ENCODE assay signal across 10 cellular contexts in the genomic region with DNA sequence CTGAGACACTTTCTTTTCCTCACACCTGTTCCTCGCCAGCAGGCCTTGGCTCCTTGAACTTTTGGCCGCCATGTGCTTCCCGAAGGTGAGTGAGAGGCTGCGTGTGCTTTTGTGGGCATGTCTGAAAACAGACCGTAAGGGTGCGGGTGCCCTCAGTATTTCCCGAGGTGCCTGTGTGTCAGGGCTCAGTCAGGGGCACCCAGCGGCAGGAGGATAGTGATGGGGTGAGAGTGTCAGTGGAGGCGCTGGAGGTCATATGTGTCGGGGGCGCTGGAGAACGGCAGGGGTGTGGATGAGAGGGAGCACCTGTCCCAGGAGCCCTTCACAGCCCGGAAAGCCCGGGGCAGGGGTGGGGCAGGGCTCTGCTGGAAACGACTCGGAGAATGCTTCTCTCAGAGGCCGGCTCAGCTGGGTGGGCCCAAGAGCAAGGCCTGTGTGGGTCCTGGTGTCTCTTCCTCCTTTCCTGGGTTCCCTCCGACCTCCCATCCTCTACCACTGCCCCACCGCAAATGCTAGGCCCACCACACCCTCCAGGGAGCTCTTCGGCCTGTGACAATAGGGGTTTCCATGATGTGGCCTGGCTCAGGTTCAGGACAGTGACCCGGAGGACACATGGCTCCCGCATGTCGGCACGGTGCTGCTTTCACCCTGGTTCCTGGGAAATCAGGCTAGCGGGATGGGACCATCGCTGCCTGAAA. TPM values are rescaled to one million over a fixed set of nuclear protein-coding genes. Genes with fewer than 3 reads are reported as not detected.
A peak's percentile ranks its signal among the peaks of the same experiment; 100 is the strongest.
DNase-seq lines count a peak whose midpoint lies in the region; ATAC-seq, FAIRE-seq and TF ChIP-seq lines count a peak whose summit lies in the region.
"Had no signal": no experiment of that assay in that cellular context is flagged by ENCODE, and none has a peak within 500 bp of the region (broad histone marks: within the 10 kb centered on the region; RNA-seq: fewer than 3 reads in every experiment).

No MANE protein-coding gene starts in this region.

- H3K4me2 ChIP-seq in HepG2 (ENCODE audit: low read depth, low read length) (peak overlapping the region; percentile 94), PC-9 (no peak overlapping the region)

- in situ Hi-C loops in HepG2 (cut with HindIII; ENCODE audit: extremely low pct_ligation_motif_present, low pct_unique_long_range_greater_than_20kb): no loop called here

- TF ChIP-seq POLR2A in HepG2 (IDR thresholded peaks at IDR 0.05; ENCODE audit: insufficient read depth in 1 of 2, low read depth in 2 of 2, low read length in 2 of 2) (no peak), suprapubic skin (IDR thresholded peaks at IDR 0.05) (no peak)

- H3K9me3 ChIP-seq in HepG2 (ENCODE audit: low read length) (no peaks in the 10 kb centered on the region), suprapubic skin (no peaks in the 10 kb centered on the region), PC-9 (ENCODE audit: insufficient read depth, low read depth) (no peaks in the 10 kb centered on the region)

- no peak for FAIRE-seq in HepG2 (lab: Jason Lieb, UNC)
- FAIRE-seq: A204.1 had no signal

- H3K27ac ChIP-seq in HepG2 (ENCODE audit: extremely low read length, insufficient read depth, low read length): peak overlapping the region; percentile 82
- H3K27ac ChIP-seq in suprapubic skin: peak overlapping the region; percentile 41
- no peak overlapping the region for H3K27ac ChIP-seq in PC-9

- no peaks in the 10 kb centered on the region for H3F3A ChIP-seq in PC-9 (ENCODE audit: insufficient read depth, low read depth)

- no peak for TF ChIP-seq RAD21 in HepG2 (CRISPR knock-in tag; IDR thresholded peaks at IDR 0.05)

- ATAC-seq in HepG2: peak; percentile 58
- ATAC-seq in HG03354 (IDR thresholded peaks at IDR 0.05; ENCODE audit: poor library complexity, severe bottlenecking, unreplicated experiment): no peak

- H3K36me3 ChIP-seq in HepG2 (replicated peaks in 1 of 2; ENCODE audit: control insufficient read depth in 1 of 2, insufficient read depth in 2 of 2, low read length in 2 of 2) (peaks cover 9 to 16% of the 10 kb centered on the region in 2 experiments; a peak in 2 of 5 replicates), suprapubic skin (no peaks in the 10 kb centered on the region), PC-9 (ENCODE audit: low read depth) (no peaks in the 10 kb centered on the region)

- H3K4me1 ChIP-seq in HepG2 (ENCODE audit: insufficient read depth, low read length) (peaks cover 30% of the 10 kb centered on the region), suprapubic skin (peaks cover 35% of the 10 kb centered on the region), PC-9 (replicated peaks; ENCODE audit: insufficient read depth) (peaks cover 12% of the 10 kb centered on the region)

- POLR2A ChIA-PET in HepG2 (lab: Yijun Ruan, JAX) (interaction anchor here (0.6 to 4.9 kb wide), 20 partner anchors 9 to 126 kb away, joined by 3 to 38 read pairs (median 6); partner anchors contain the start of genes HCFC1R1, THOC6, TNFRSF12A and ZNF205), PC-9 (lab: Charles Lee; ENCODE audit: unreplicated experiment) (no interaction called here)

- no peak for TF ChIP-seq EP300 in HepG2 (IDR thresholded peaks at IDR 0.05; ENCODE audit: low read depth in 2 of 2, low read length in 2 of 2)
- TF ChIP-seq EP300 in HepG2 (CRISPR knock-in tag; IDR thresholded peaks at IDR 0.05; ENCODE audit: borderline replicate concordance): no peak
- no peak for TF ChIP-seq EP300 in suprapubic skin (IDR thresholded peaks at IDR 0.05)

- DNase-seq in T-helper 1 cell (no peak), HepG2 (ENCODE audit: low spot score) (no peak), suprapubic skin (ENCODE audit: low spot score in 2 of 2) (no peak), PC-9 (no peak), NCI-H146 treated with DMSO at 0.1 percent for 48 hours (lab: John Stamatoyannopoulos, UW; ENCODE audit: unreplicated experiment) (no peak)
- peak; percentile 42 for DNase-seq in activated naive CD8-positive, alpha-beta T cell treated with anti-CD3 and anti-CD28 coated beads for 36 hours
- DNase-seq: activated B cell treated with CpG ODN at 0.5 μM for 24 hours had no signal

- no peak overlapping the region for H2AFZ ChIP-seq in HepG2 (ENCODE audit: low read length)
- H2AFZ ChIP-seq in PC-9: no peak overlapping the region

- CTCF ChIA-PET in HepG2 (lab: Yijun Ruan, JAX; ENCODE audit: low intra/inter-chr PET ratio, low total read pairs): no interaction called here
- CTCF ChIA-PET in PC-9 (lab: Charles Lee): no interaction called here

- no peaks in the 10 kb centered on the region for H3K27me3 Mint-ChIP-seq in T-helper 1 cell treated with Interleukin-12 subunit alpha and Interleukin-12 subunit beta and Interleukin-4 antibody, amounts not matched to agents 30 μg/mL and 1 μg/mL, for 36 hours (ENCODE audit: low read depth)
- no peaks in the 10 kb centered on the region for H3K27me3 Mint-ChIP-seq in activated naive CD8-positive, alpha-beta T cell treated with anti-CD3 and anti-CD28 coated beads for 36 hours
- H3K27me3 Mint-ChIP-seq: activated B cell treated with CpG ODN at 0.5 μM for 24 hours had no signal

- peak overlapping the region; percentile 100 for H3K4me3 Mint-ChIP-seq in T-helper 1 cell treated with Interleukin-12 subunit alpha and Interleukin-12 subunit beta and Interleukin-4 antibody, amounts not matched to agents 30 μg/mL and 1 μg/mL, for 36 hours
- H3K4me3 Mint-ChIP-seq in activated naive CD8-positive, alpha-beta T cell treated with anti-CD3 and anti-CD28 coated beads for 36 hours: peak overlapping the region; percentile 100
- H3K4me3 Mint-ChIP-seq: activated B cell treated with CpG ODN at 0.5 μM for 24 hours had no signal

- intact Hi-C loops in HepG2 (cut with micrococcal nuclease; ENCODE audit: unreplicated experiment): no loop called here
- intact Hi-C loops in PC-9 (cut with micrococcal nuclease; ENCODE audit: unreplicated experiment): no loop called here

- H3K9me3 Mint-ChIP-seq in T-helper 1 cell treated with Interleukin-12 subunit alpha and Interleukin-12 subunit beta and Interleukin-4 antibody, amounts not matched to agents 30 μg/mL and 1 μg/mL, for 36 hours: peaks cover 13% of the 10 kb centered on the region
- H3K9me3 Mint-ChIP-seq in activated naive CD8-positive, alpha-beta T cell treated with anti-CD3 and anti-CD28 coated beads for 36 hours: no peaks in the 10 kb centered on the region
- H3K9me3 Mint-ChIP-seq: activated B cell treated with CpG ODN at 0.5 μM for 24 hours had no signal

- under 1% methylated on average over 14 of the region's 26 CpGs for whole genome bisulfite sequencing in HepG2 (ENCODE audit: low lambda C conversion rate)
- 53% methylated on average over 15 of the region's 26 CpGs for WGBS in suprapubic skin

- H3K4me3 ChIP-seq in HepG2 (replicated peaks in 1 of 3; ENCODE audit: insufficient read depth in 1 of 3, low read depth in 2 of 3, low read length in 3 of 3): peak overlapping the region; percentile 57 to 90 (median 71)
- peak overlapping the region; percentile 40 for H3K4me3 ChIP-seq in suprapubic skin
- H3K4me3 ChIP-seq in PC-9: no peak overlapping the region

- TF ChIP-seq CTCF in HepG2 (CRISPR knock-in tag; IDR thresholded peaks at IDR 0.05) (no peak), suprapubic skin (IDR thresholded peaks at IDR 0.05) (no peak), PC-9 (conservative IDR thresholded peaks at IDR 0.05) (no peak)

- H3K36me3 Mint-ChIP-seq in T-helper 1 cell treated with Interleukin-12 subunit alpha and Interleukin-12 subunit beta and Interleukin-4 antibody, amounts not matched to agents 30 μg/mL and 1 μg/mL, for 36 hours (ENCODE audit: low read depth): peaks cover 68% of the 10 kb centered on the region
- H3K36me3 Mint-ChIP-seq in activated naive CD8-positive, alpha-beta T cell treated with anti-CD3 and anti-CD28 coated beads for 36 hours: peaks cover 49% of the 10 kb centered on the region

- BruUV-seq in HepG2 (replicated peaks; lab: Mats Ljungman, UMichigan): TSS peak; percentile 69
- BruUV-seq in PC-9 (replicated peaks; lab: Mats Ljungman, UMichigan): no TSS peak

- H3K9ac ChIP-seq in HepG2 (ENCODE audit: insufficient read depth, low read depth, low read length): peak overlapping the region; percentile 96

- H3K27me3 ChIP-seq in HepG2 (ENCODE audit: control insufficient read depth in 1 of 2, insufficient read depth in 2 of 2, low read length in 2 of 2) (no peaks in the 10 kb centered on the region; a peak in 2 of 5 replicates), suprapubic skin (no peaks in the 10 kb centered on the region), PC-9 (ENCODE audit: insufficient read depth, low read depth) (no peaks in the 10 kb centered on the region)

- peaks cover 54% of the 10 kb centered on the region for H3K4me1 Mint-ChIP-seq in T-helper 1 cell treated with Interleukin-12 subunit alpha and Interleukin-12 subunit beta and Interleukin-4 antibody, amounts not matched to agents 30 μg/mL and 1 μg/mL, for 36 hours (ENCODE audit: low read depth)
- H3K4me1 Mint-ChIP-seq in activated naive CD8-positive, alpha-beta T cell treated with anti-CD3 and anti-CD28 coated beads for 36 hours: peaks cover 40% of the 10 kb centered on the region

- peak overlapping the region; percentile 98 for H3K27ac Mint-ChIP-seq in T-helper 1 cell treated with Interleukin-12 subunit alpha and Interleukin-12 subunit beta and Interleukin-4 antibody, amounts not matched to agents 30 μg/mL and 1 μg/mL, for 36 hours
- H3K27ac Mint-ChIP-seq in activated naive CD8-positive, alpha-beta T cell treated with anti-CD3 and anti-CD28 coated beads for 36 hours: peak overlapping the region; percentile 100
- H3K27ac Mint-ChIP-seq: activated B cell treated with CpG ODN at 0.5 μM for 24 hours had no signal

- H3K79me2 ChIP-seq in HepG2 (ENCODE audit: insufficient read depth, low read length) (peaks cover 17% of the 10 kb centered on the region), PC-9 (ENCODE audit: low read depth) (no peaks in the 10 kb centered on the region)

- H3K9me2 ChIP-seq in PC-9 (ENCODE audit: insufficient read depth): no peaks in the 10 kb centered on the region

- H4K20me1 ChIP-seq in HepG2 (ENCODE audit: insufficient read depth, low read length): no peaks in the 10 kb centered on the region
- no peaks in the 10 kb centered on the region for H4K20me1 ChIP-seq in PC-9 (ENCODE audit: insufficient read depth)

RNA-seq across cellular contexts. Expression of gene IL32, which starts 0.5 kb away (rescaled TPM):
- 1,000 to 10,000 TPM; 1,056 to 1,060 TPM for total RNA-seq in activated naive CD8-positive, alpha-beta T cell treated with anti-CD3 and anti-CD28 coated beads for 36 hours
- total RNA-seq in HepG2 (2016; rRNA removed; fragmentation: Illumina TruSeq; extraction: Trizol): 115 and 127 TPM in 2 replicates
- 34.9 and 36.3 TPM in 2 replicates for total RNA-seq in HepG2 (2016; cell fraction: cytosol; rRNA removed; fragmentation: Illumina TruSeq; extraction: Trizol; ENCODE audit: low read depth)
- 122 and 128 TPM in 2 replicates for total RNA-seq in HepG2 (2016; cell fraction: insoluble cytoplasmic fraction; rRNA removed; fragmentation: Illumina TruSeq; extraction: Trizol)
- total RNA-seq in HepG2 (2016; cell fraction: membrane; rRNA removed; fragmentation: Illumina TruSeq; extraction: Trizol): 38.8 and 44.9 TPM in 2 replicates
- 61.4 and 65.7 TPM in 2 replicates for total RNA-seq in HepG2 (2016; cell fraction: nucleus; rRNA removed; fragmentation: Illumina TruSeq; extraction: Trizol)
- 165 and 258 TPM in 2 replicates for polyA plus RNA-seq in HepG2 (2011; rRNA removed)
- 234 and 307 TPM in 2 replicates for polyA plus RNA-seq in HepG2 (2011; cell fraction: cytosol; rRNA removed)
- polyA plus RNA-seq in HepG2 (2011; cell fraction: nucleus; rRNA removed): 204 and 358 TPM in 2 replicates
- polyA plus RNA-seq in HepG2 (2012): 293 and 476 TPM in 2 replicates
- 97.2 and 118 TPM in 2 replicates for polyA plus RNA-seq in HepG2 (2016; cell fraction: cytosol; fragmentation: Illumina TruSeq; extraction: Trizol; ENCODE audit: low read depth)
- polyA plus RNA-seq in HepG2 (2016; cell fraction: insoluble cytoplasmic fraction; fragmentation: Illumina TruSeq; extraction: Trizol; ENCODE audit: low read depth): 284 and 327 TPM in 2 replicates
- 84.7 and 107 TPM in 2 replicates for polyA plus RNA-seq in HepG2 (2016; cell fraction: membrane; fragmentation: Illumina TruSeq; extraction: Trizol; ENCODE audit: low read depth)
- 211 and 224 TPM in 2 replicates for polyA plus RNA-seq in HepG2 (2016; cell fraction: nucleus; fragmentation: Illumina TruSeq; extraction: Trizol; ENCODE audit: insufficient read depth, low read depth)
- 6.3 and 96.8 TPM in 2 replicates for polyA minus RNA-seq in HepG2 (2011; rRNA and poly(A)+ RNA removed; ENCODE audit: low replicate concordance)
- polyA minus RNA-seq in HepG2 (2011; cell fraction: cytosol; rRNA and poly(A)+ RNA removed): 73.6 and 109 TPM in 2 replicates
- polyA minus RNA-seq in HepG2 (2011; cell fraction: nucleus; rRNA and poly(A)+ RNA removed): 73.1 and 123 TPM in 2 replicates
- 10 to 100 TPM in 1 of 4 donors, 1 to 10 TPM in 3; 2.6 to 11.9 (median 6.1) TPM for total RNA-seq in suprapubic skin
- total RNA-seq in PC-9 (2021): 1.5 and 2.2 TPM in 2 replicates

RNA-seq across cellular contexts. Expression of gene MMP25, which starts 19.5 kb away (rescaled TPM):
- 1 to 10 TPM in 1 of 2 experiments, under 1 TPM in 1; 0.99 to 1.6 TPM for total RNA-seq in activated naive CD8-positive, alpha-beta T cell treated with anti-CD3 and anti-CD28 coated beads for 36 hours
- total RNA-seq in HepG2 (2016; rRNA removed; fragmentation: Illumina TruSeq; extraction: Trizol) (0.04 TPM in 1 of 2 replicates, not detected in the other), suprapubic skin (under 1 TPM in 3 of 4 donors, not detected in 1; 0.51 to 0.87 (median 0.83) TPM), PC-9 (2021) (0.28 and 0.83 TPM in 2 replicates)
- 0.18 TPM in 1 of 2 replicates, not detected in the other for total RNA-seq in HepG2 (2016; cell fraction: cytosol; rRNA removed; fragmentation: Illumina TruSeq; extraction: Trizol; ENCODE audit: low read depth)
- 0.02 TPM in 1 of 2 replicates, not detected in the other for total RNA-seq in HepG2 (2016; cell fraction: insoluble cytoplasmic fraction; rRNA removed; fragmentation: Illumina TruSeq; extraction: Trizol)
- total RNA-seq in HepG2 (2016; cell fraction: membrane; rRNA removed; fragmentation: Illumina TruSeq; extraction: Trizol): 0.15 and 0.17 TPM in 2 replicates
- total RNA-seq in HepG2 (2016; cell fraction: nucleus; rRNA removed; fragmentation: Illumina TruSeq; extraction: Trizol): not detected in 2 replicates
- polyA plus RNA-seq in HepG2 (2011; rRNA removed): 0.07 and 0.08 TPM in 2 replicates
- 0.04 TPM in 1 of 2 replicates, not detected in the other for polyA plus RNA-seq in HepG2 (2011; cell fraction: cytosol; rRNA removed)
- polyA plus RNA-seq in HepG2 (2011; cell fraction: nucleus; rRNA removed): 0.14 and 0.21 TPM in 2 replicates
- polyA plus RNA-seq in HepG2 (2012): 0.09 and 0.27 TPM in 2 replicates
- not detected in 2 replicates for polyA plus RNA-seq in HepG2 (2016; cell fraction: cytosol; fragmentation: Illumina TruSeq; extraction: Trizol; ENCODE audit: low read depth)
- not detected in 2 replicates for polyA plus RNA-seq in HepG2 (2016; cell fraction: insoluble cytoplasmic fraction; fragmentation: Illumina TruSeq; extraction: Trizol; ENCODE audit: low read depth)
- not detected in 2 replicates for polyA plus RNA-seq in HepG2 (2016; cell fraction: membrane; fragmentation: Illumina TruSeq; extraction: Trizol; ENCODE audit: low read depth)
- polyA plus RNA-seq in HepG2 (2016; cell fraction: nucleus; fragmentation: Illumina TruSeq; extraction: Trizol; ENCODE audit: insufficient read depth, low read depth): not detected in 2 replicates
- 0.12 and 0.19 TPM in 2 replicates for polyA minus RNA-seq in HepG2 (2011; rRNA and poly(A)+ RNA removed; ENCODE audit: low replicate concordance)
- polyA minus RNA-seq in HepG2 (2011; cell fraction: cytosol; rRNA and poly(A)+ RNA removed): not detected in 2 replicates
- polyA minus RNA-seq in HepG2 (2011; cell fraction: nucleus; rRNA and poly(A)+ RNA removed): 0.12 and 0.13 TPM in 2 replicates

RNA-seq across cellular contexts. Expression of gene BICDL2, which starts 29.1 kb away (rescaled TPM):
- total RNA-seq in activated naive CD8-positive, alpha-beta T cell treated with anti-CD3 and anti-CD28 coated beads for 36 hours: under 1 TPM; 0.31 to 0.56 TPM
- total RNA-seq in HepG2 (2016; rRNA removed; fragmentation: Illumina TruSeq; extraction: Trizol) (not detected in 2 replicates), suprapubic skin (10 to 100 TPM; 58.4 to 77.6 (median 69.3) TPM), PC-9 (2021) (57.9 and 68.7 TPM in 2 replicates)
- total RNA-seq in HepG2 (2016; cell fraction: cytosol; rRNA removed; fragmentation: Illumina TruSeq; extraction: Trizol; ENCODE audit: low read depth): not detected in 2 replicates
- total RNA-seq in HepG2 (2016; cell fraction: insoluble cytoplasmic fraction; rRNA removed; fragmentation: Illumina TruSeq; extraction: Trizol): not detected in 2 replicates
- total RNA-seq in HepG2 (2016; cell fraction: membrane; rRNA removed; fragmentation: Illumina TruSeq; extraction: Trizol): not detected in 2 replicates
- not detected in 2 replicates for total RNA-seq in HepG2 (2016; cell fraction: nucleus; rRNA removed; fragmentation: Illumina TruSeq; extraction: Trizol)
- 0.12 and 0.18 TPM in 2 replicates for polyA plus RNA-seq in HepG2 (2011; rRNA removed)
- 0.10 and 0.28 TPM in 2 replicates for polyA plus RNA-seq in HepG2 (2011; cell fraction: cytosol; rRNA removed)
- 0.26 and 0.31 TPM in 2 replicates for polyA plus RNA-seq in HepG2 (2011; cell fraction: nucleus; rRNA removed)
- polyA plus RNA-seq in HepG2 (2012): 0.12 TPM in 1 of 2 replicates, not detected in the other
- polyA plus RNA-seq in HepG2 (2016; cell fraction: cytosol; fragmentation: Illumina TruSeq; extraction: Trizol; ENCODE audit: low read depth): not detected in 2 replicates
- polyA plus RNA-seq in HepG2 (2016; cell fraction: insoluble cytoplasmic fraction; fragmentation: Illumina TruSeq; extraction: Trizol; ENCODE audit: low read depth): not detected in 2 replicates
- polyA plus RNA-seq in HepG2 (2016; cell fraction: membrane; fragmentation: Illumina TruSeq; extraction: Trizol; ENCODE audit: low read depth): not detected in 2 replicates
- not detected in 2 replicates for polyA plus RNA-seq in HepG2 (2016; cell fraction: nucleus; fragmentation: Illumina TruSeq; extraction: Trizol; ENCODE audit: insufficient read depth, low read depth)
- polyA minus RNA-seq in HepG2 (2011; rRNA and poly(A)+ RNA removed; ENCODE audit: low replicate concordance): 0.12 TPM in 1 of 2 replicates, not detected in the other
- polyA minus RNA-seq in HepG2 (2011; cell fraction: cytosol; rRNA and poly(A)+ RNA removed): not detected in 2 replicates
- polyA minus RNA-seq in HepG2 (2011; cell fraction: nucleus; rRNA and poly(A)+ RNA removed): not detected in 2 replicates
- total RNA-seq: activated B cell treated with CpG ODN at 0.5 μM for 24 hours had no signal

RNA-seq across cellular contexts. Expression of gene ZSCAN10, which starts 33.2 kb away (rescaled TPM):
- not detected for total RNA-seq in activated naive CD8-positive, alpha-beta T cell treated with anti-CD3 and anti-CD28 coated beads for 36 hours
- total RNA-seq in HepG2 (2016; rRNA removed; fragmentation: Illumina TruSeq; extraction: Trizol) (not detected in 2 replicates), suprapubic skin (not detected), PC-9 (2021) (0.23 TPM in 1 of 2 replicates, not detected in the other)
- not detected in 2 replicates for total RNA-seq in HepG2 (2016; cell fraction: cytosol; rRNA removed; fragmentation: Illumina TruSeq; extraction: Trizol; ENCODE audit: low read depth)
- 0.06 TPM in 1 of 2 replicates, not detected in the other for total RNA-seq in HepG2 (2016; cell fraction: insoluble cytoplasmic fraction; rRNA removed; fragmentation: Illumina TruSeq; extraction: Trizol)
- total RNA-seq in HepG2 (2016; cell fraction: membrane; rRNA removed; fragmentation: Illumina TruSeq; extraction: Trizol): not detected in 2 replicates
- 0.16 TPM in 1 of 2 replicates, not detected in the other for total RNA-seq in HepG2 (2016; cell fraction: nucleus; rRNA removed; fragmentation: Illumina TruSeq; extraction: Trizol)
- polyA plus RNA-seq in HepG2 (2011; rRNA removed): not detected in 2 replicates
- polyA plus RNA-seq in HepG2 (2011; cell fraction: cytosol; rRNA removed): 0.04 TPM in 1 of 2 replicates, not detected in the other
- 0.31 and 0.82 TPM in 2 replicates for polyA plus RNA-seq in HepG2 (2011; cell fraction: nucleus; rRNA removed)
- polyA plus RNA-seq in HepG2 (2012): 0.11 and 0.17 TPM in 2 replicates
- polyA plus RNA-seq in HepG2 (2016; cell fraction: cytosol; fragmentation: Illumina TruSeq; extraction: Trizol; ENCODE audit: low read depth): not detected in 2 replicates
- 0.16 TPM in 1 of 2 replicates, not detected in the other for polyA plus RNA-seq in HepG2 (2016; cell fraction: insoluble cytoplasmic fraction; fragmentation: Illumina TruSeq; extraction: Trizol; ENCODE audit: low read depth)
- not detected in 2 replicates for polyA plus RNA-seq in HepG2 (2016; cell fraction: membrane; fragmentation: Illumina TruSeq; extraction: Trizol; ENCODE audit: low read depth)
- not detected in 2 replicates for polyA plus RNA-seq in HepG2 (2016; cell fraction: nucleus; fragmentation: Illumina TruSeq; extraction: Trizol; ENCODE audit: insufficient read depth, low read depth)
- polyA minus RNA-seq in HepG2 (2011; rRNA and poly(A)+ RNA removed; ENCODE audit: low replicate concordance): not detected in 2 replicates
- not detected in 2 replicates for polyA minus RNA-seq in HepG2 (2011; cell fraction: cytosol; rRNA and poly(A)+ RNA removed)
- polyA minus RNA-seq in HepG2 (2011; cell fraction: nucleus; rRNA and poly(A)+ RNA removed): not detected in 2 replicates
- total RNA-seq: activated B cell treated with CpG ODN at 0.5 μM for 24 hours had no signal

RNA-seq across cellular contexts. Expression of gene THOC6, which starts 42.1 kb away (rescaled TPM):
- 10 to 100 TPM; 48.7 to 53.1 TPM for total RNA-seq in activated naive CD8-positive, alpha-beta T cell treated with anti-CD3 and anti-CD28 coated beads for 36 hours
- total RNA-seq in HepG2 (2016; rRNA removed; fragmentation: Illumina TruSeq; extraction: Trizol): 37.0 TPM in 2 replicates
- 28.6 and 34.8 TPM in 2 replicates for total RNA-seq in HepG2 (2016; cell fraction: cytosol; rRNA removed; fragmentation: Illumina TruSeq; extraction: Trizol; ENCODE audit: low read depth)
- total RNA-seq in HepG2 (2016; cell fraction: insoluble cytoplasmic fraction; rRNA removed; fragmentation: Illumina TruSeq; extraction: Trizol): 32.0 and 40.9 TPM in 2 replicates
- 37.8 and 51.5 TPM in 2 replicates for total RNA-seq in HepG2 (2016; cell fraction: membrane; rRNA removed; fragmentation: Illumina TruSeq; extraction: Trizol)
- 22.9 TPM in 2 replicates for total RNA-seq in HepG2 (2016; cell fraction: nucleus; rRNA removed; fragmentation: Illumina TruSeq; extraction: Trizol)
- 32.1 and 33.5 TPM in 2 replicates for polyA plus RNA-seq in HepG2 (2011; rRNA removed)
- polyA plus RNA-seq in HepG2 (2011; cell fraction: cytosol; rRNA removed): 25.6 and 35.3 TPM in 2 replicates
- polyA plus RNA-seq in HepG2 (2011; cell fraction: nucleus; rRNA removed): 116 and 131 TPM in 2 replicates
- polyA plus RNA-seq in HepG2 (2012): 28.1 and 32.9 TPM in 2 replicates
- polyA plus RNA-seq in HepG2 (2016; cell fraction: cytosol; fragmentation: Illumina TruSeq; extraction: Trizol; ENCODE audit: low read depth): 33.8 and 44.7 TPM in 2 replicates
- 43.4 and 44.7 TPM in 2 replicates for polyA plus RNA-seq in HepG2 (2016; cell fraction: insoluble cytoplasmic fraction; fragmentation: Illumina TruSeq; extraction: Trizol; ENCODE audit: low read depth)
- 37.0 and 50.8 TPM in 2 replicates for polyA plus RNA-seq in HepG2 (2016; cell fraction: membrane; fragmentation: Illumina TruSeq; extraction: Trizol; ENCODE audit: low read depth)
- polyA plus RNA-seq in HepG2 (2016; cell fraction: nucleus; fragmentation: Illumina TruSeq; extraction: Trizol; ENCODE audit: insufficient read depth, low read depth): 55.2 and 56.2 TPM in 2 replicates
- polyA minus RNA-seq in HepG2 (2011; rRNA and poly(A)+ RNA removed; ENCODE audit: low replicate concordance): 39.0 and 64.3 TPM in 2 replicates
- polyA minus RNA-seq in HepG2 (2011; cell fraction: cytosol; rRNA and poly(A)+ RNA removed): 13.7 and 16.5 TPM in 2 replicates
- 23.3 and 24.7 TPM in 2 replicates for polyA minus RNA-seq in HepG2 (2011; cell fraction: nucleus; rRNA and poly(A)+ RNA removed)
- 10 to 100 TPM; 15.8 to 27.0 (median 24.9) TPM for total RNA-seq in suprapubic skin
- 69.9 and 109 TPM in 2 replicates for total RNA-seq in PC-9 (2021)

Comparison
In these comparisons a context has a peak if more than half of its experiments do, and no peak if none do; other contexts are left out.
1. RNA of gene BICDL2, which starts 29.1 kb away (total RNA-seq): 58.4 to 77.6 TPM in suprapubic skin and 57.9 to 68.7 TPM in PC-9; 0.31 to 0.56 TPM in activated naive CD8-positive, alpha-beta T cell treated with anti-CD3 and anti-CD28 coated beads for 36 hours and not detected in HepG2; every median in the first group is over 10 times any median in the second.